Comparison of ENCODE assay signal across 14 cellular contexts in genomic region chr9:35856206-35856605, GRCh38. TPM values are rescaled to one million over a fixed set of nuclear protein-coding genes. Genes with fewer than 3 reads are reported as not detected.
DNase-seq lines count a peak whose midpoint lies in the region; ATAC-seq and TF ChIP-seq lines count a peak whose summit lies in the region.
"Had no signal": no experiment of that assay in that cellular context is flagged by ENCODE, and none has a peak within 500 bp of the region (broad histone marks: within the 10 kb centered on the region; RNA-seq: fewer than 3 reads in every experiment).

No MANE protein-coding gene starts in this region.

- WGBS in esophagus muscularis mucosa, result 73% methylated on average over 3 of the region's 3 CpGs

- H3K27me3 ChIP-seq in esophagus muscularis mucosa (no peaks in the 10 kb centered on the region), WERI-Rb-1 (ENCODE audit: insufficient read depth, low read depth, severe bottlenecking) (no peaks in the 10 kb centered on the region)

- no peak for TF ChIP-seq CTCF in natural killer cell (IDR thresholded peaks at IDR 0.05)
- TF ChIP-seq CTCF in esophagus muscularis mucosa (IDR thresholded peaks at IDR 0.05), result no peak
- no peak for TF ChIP-seq CTCF in nephron progenitor cell (IDR thresholded peaks at IDR 0.05)
- TF ChIP-seq CTCF in WERI-Rb-1 (IDR thresholded peaks at IDR 0.05; ENCODE audit: low read depth, low read length), result no peak

- ATAC-seq in natural killer cell, result no peak
- no peak for ATAC-seq in natural killer cell treated with Interleukin-12 subunit alpha and Interleukin-12 subunit beta and Interleukin-15 and Interleukin-18, amount 100 ng/mL, for 72 hours
- ATAC-seq in T-cell (replicated peaks in 1 of 4), result no peak

- intact Hi-C loops in natural killer cell (cut with micrococcal nuclease), result no loop called here
- intact Hi-C loops in esophagus muscularis mucosa (cut with DNase I), result no loop called here
- intact Hi-C loops in activated T-helper 1 cell treated with anti-CD3 and anti-CD28 coated beads, Interleukin-12 subunit alpha, Interleukin-12 subunit beta, Interleukin-2, Interleukin-4 antibody, amounts not matched to agents 30 ng/mL and 10 ng/mL and 1 ng/mL, durations not matched to agents 14 hours and 24 hours and 36 hours (cut with micrococcal nuclease), result no loop called here

- H3K27ac Mint-ChIP-seq in natural killer cell (no peak overlapping the region), nephron progenitor cell (peak overlapping the region; percentile 9), T-cell (no peak overlapping the region)
- H3K27ac Mint-ChIP-seq in natural killer cell treated with Interleukin-12 subunit alpha and Interleukin-12 subunit beta and Interleukin-15 and Interleukin-18, amount 100 ng/mL, for 72 hours, result no peak overlapping the region
- no peak overlapping the region for H3K27ac Mint-ChIP-seq in activated T-helper 1 cell treated with anti-CD3 and anti-CD28 coated beads, Interleukin-12 subunit alpha, Interleukin-12 subunit beta, Interleukin-2, Interleukin-4 antibody, amounts not matched to agents 30 ng/mL and 10 ng/mL and 1 ng/mL, durations not matched to agents 14 hours and 24 hours and 36 hours
- H3K27ac Mint-ChIP-seq: CD4-positive, alpha-beta T cell; H9 had no signal

- CTCF ChIA-PET in T-cell (lab: Charles Lee), result interaction anchor here in 1 of 2 donors (0.6 kb wide), 1 partner anchor 99 kb away, joined by 3 read pairs; no protein-coding TSS in a partner anchor

- H3K36me3 Mint-ChIP-seq in natural killer cell (no peaks in the 10 kb centered on the region), nephron progenitor cell (ENCODE audit: low read depth) (peaks cover 9% of the 10 kb centered on the region), T-cell (no peaks in the 10 kb centered on the region)
- no peaks in the 10 kb centered on the region for H3K36me3 Mint-ChIP-seq in natural killer cell treated with Interleukin-12 subunit alpha and Interleukin-12 subunit beta and Interleukin-15 and Interleukin-18, amount 100 ng/mL, for 72 hours
- H3K36me3 Mint-ChIP-seq in activated T-helper 1 cell treated with anti-CD3 and anti-CD28 coated beads, Interleukin-12 subunit alpha, Interleukin-12 subunit beta, Interleukin-2, Interleukin-4 antibody, amounts not matched to agents 30 ng/mL and 10 ng/mL and 1 ng/mL, durations not matched to agents 14 hours and 24 hours and 36 hours (ENCODE audit: low read depth), result no peaks in the 10 kb centered on the region

- H3K9me3 ChIP-seq in esophagus muscularis mucosa, result no peaks in the 10 kb centered on the region
- H3K9me3 ChIP-seq in WERI-Rb-1 (ENCODE audit: severe bottlenecking), result no peaks in the 10 kb centered on the region
- H3K9me3 ChIP-seq: Caco-2 had no signal

- POLR2A ChIA-PET in T-cell (lab: Charles Lee), result no interaction called here

- no peak overlapping the region for H3K27ac ChIP-seq in esophagus muscularis mucosa (replicated peaks in 1 of 4)
- no peak overlapping the region for H3K27ac ChIP-seq in WERI-Rb-1
- H3K27ac ChIP-seq: C4-2B had no signal

- no peak for TF ChIP-seq POLR2A in esophagus muscularis mucosa (IDR thresholded peaks at IDR 0.05; ENCODE audit: low read depth)

- H3K4me1 Mint-ChIP-seq in natural killer cell (peaks cover 7 to 14% of the 10 kb centered on the region in 2 donors), nephron progenitor cell (no peaks in the 10 kb centered on the region), T-cell (peaks cover 0 to 8% (median 4%) of the 10 kb centered on the region in 3 donors)
- H3K4me1 Mint-ChIP-seq in natural killer cell treated with Interleukin-12 subunit alpha and Interleukin-12 subunit beta and Interleukin-15 and Interleukin-18, amount 100 ng/mL, for 72 hours (ENCODE audit: low read depth in 2 of 2), result peaks cover 0 to 7% of the 10 kb centered on the region in 2 donors
- H3K4me1 Mint-ChIP-seq in activated T-helper 1 cell treated with anti-CD3 and anti-CD28 coated beads, Interleukin-12 subunit alpha, Interleukin-12 subunit beta, Interleukin-2, Interleukin-4 antibody, amounts not matched to agents 30 ng/mL and 10 ng/mL and 1 ng/mL, durations not matched to agents 14 hours and 24 hours and 36 hours (ENCODE audit: low read depth), result no peaks in the 10 kb centered on the region

- TF ChIP-seq EP300 in esophagus muscularis mucosa (IDR thresholded peaks at IDR 0.05), result no peak

- H3K4me1 ChIP-seq in esophagus muscularis mucosa, result peaks cover 3 to 13% (median 10%) of the 10 kb centered on the region in 4 donors
- H3K4me1 ChIP-seq: Caco-2 had no signal

- peaks cover 8 to 10% of the 10 kb centered on the region in 2 donors for H3K27me3 Mint-ChIP-seq in natural killer cell (ENCODE audit: low read depth in 2 of 2)
- peaks cover 12 to 16% of the 10 kb centered on the region in 2 donors for H3K27me3 Mint-ChIP-seq in natural killer cell treated with Interleukin-12 subunit alpha and Interleukin-12 subunit beta and Interleukin-15 and Interleukin-18, amount 100 ng/mL, for 72 hours
- H3K27me3 Mint-ChIP-seq in nephron progenitor cell (ENCODE audit: low read depth, poor library complexity), result peaks cover 20% of the 10 kb centered on the region
- no peaks in the 10 kb centered on the region for H3K27me3 Mint-ChIP-seq in activated T-helper 1 cell treated with anti-CD3 and anti-CD28 coated beads, Interleukin-12 subunit alpha, Interleukin-12 subunit beta, Interleukin-2, Interleukin-4 antibody, amounts not matched to agents 30 ng/mL and 10 ng/mL and 1 ng/mL, durations not matched to agents 14 hours and 24 hours and 36 hours (ENCODE audit: insufficient read depth)
- H3K27me3 Mint-ChIP-seq in T-cell, result peaks cover 2 to 4% of the 10 kb centered on the region in 2 donors

- peaks cover 0 to 24% (median 18%) of the 10 kb centered on the region in 4 donors for H3K36me3 ChIP-seq in esophagus muscularis mucosa
- no peaks in the 10 kb centered on the region for H3K36me3 ChIP-seq in WERI-Rb-1

- H3K9me3 Mint-ChIP-seq in natural killer cell (no peaks in the 10 kb centered on the region), nephron progenitor cell (no peaks in the 10 kb centered on the region), T-cell (no peaks in the 10 kb centered on the region)
- no peaks in the 10 kb centered on the region for H3K9me3 Mint-ChIP-seq in natural killer cell treated with Interleukin-12 subunit alpha and Interleukin-12 subunit beta and Interleukin-15 and Interleukin-18, amount 100 ng/mL, for 72 hours
- H3K9me3 Mint-ChIP-seq in activated T-helper 1 cell treated with anti-CD3 and anti-CD28 coated beads, Interleukin-12 subunit alpha, Interleukin-12 subunit beta, Interleukin-2, Interleukin-4 antibody, amounts not matched to agents 30 ng/mL and 10 ng/mL and 1 ng/mL, durations not matched to agents 14 hours and 24 hours and 36 hours, result no peaks in the 10 kb centered on the region
- H3K9me3 Mint-ChIP-seq: CD4-positive, alpha-beta T cell; H9 had no signal

- no peak overlapping the region for H3K4me3 Mint-ChIP-seq in natural killer cell
- no peak overlapping the region for H3K4me3 Mint-ChIP-seq in natural killer cell treated with Interleukin-12 subunit alpha and Interleukin-12 subunit beta and Interleukin-15 and Interleukin-18, amount 100 ng/mL, for 72 hours
- no peak overlapping the region for H3K4me3 Mint-ChIP-seq in nephron progenitor cell
- no peak overlapping the region for H3K4me3 Mint-ChIP-seq in activated T-helper 1 cell treated with anti-CD3 and anti-CD28 coated beads, Interleukin-12 subunit alpha, Interleukin-12 subunit beta, Interleukin-2, Interleukin-4 antibody, amounts not matched to agents 30 ng/mL and 10 ng/mL and 1 ng/mL, durations not matched to agents 14 hours and 24 hours and 36 hours
- no peak overlapping the region for H3K4me3 Mint-ChIP-seq in T-cell
- H3K4me3 Mint-ChIP-seq: CD4-positive, alpha-beta T cell; H9 had no signal

- DNase-seq in natural killer cell (peak; percentile 10), esophagus muscularis mucosa (ENCODE audit: extremely low spot score) (peak; percentile 83), nephron progenitor cell (no peak), WERI-Rb-1 (no peak), T-cell (no peak)
- DNase-seq in natural killer cell treated with Interleukin-12 subunit alpha and Interleukin-12 subunit beta and Interleukin-15 and Interleukin-18, amount 100 ng/mL, for 72 hours (ENCODE audit: low spot score), result no peak
- DNase-seq in activated T-helper 1 cell treated with anti-CD3 and anti-CD28 coated beads, Interleukin-12 subunit alpha, Interleukin-12 subunit beta, Interleukin-2, Interleukin-4 antibody, amounts not matched to agents 30 ng/mL and 10 ng/mL and 1 ng/mL, durations not matched to agents 14 hours and 24 hours and 36 hours (ENCODE audit: low spot score), result no peak
- DNase-seq: ACHN; AML-193; Caco-2; CD4-positive, alpha-beta T cell had no signal

- H3K4me3 ChIP-seq in esophagus muscularis mucosa (no peak overlapping the region), WERI-Rb-1 (ENCODE audit: low read depth, low read length) (no peak overlapping the region)

RNA-seq across cellular contexts. Expression of gene OR13J1, which starts 14.0 kb away (rescaled TPM):
- total RNA-seq in natural killer cell (not detected), esophagus muscularis mucosa (not detected), T-cell (not detected)
- not detected for total RNA-seq in natural killer cell treated with Interleukin-12 subunit alpha and Interleukin-12 subunit beta and Interleukin-15 and Interleukin-18, amount 100 ng/mL, for 72 hours
- not detected in 2 replicates for total RNA-seq in activated T-helper 1 cell treated with anti-CD3 and anti-CD28 coated beads, Interleukin-12 subunit alpha, Interleukin-12 subunit beta, Interleukin-2, Interleukin-4 antibody, amounts not matched to agents 30 ng/mL and 10 ng/mL and 1 ng/mL, durations not matched to agents 14 hours and 24 hours and 36 hours
- total RNA-seq: Caco-2; CD4-positive, alpha-beta T cell; H1; H9 had no signal

RNA-seq across cellular contexts. Expression of gene TMEM8B, which starts 27.2 kb away (rescaled TPM):
- total RNA-seq in natural killer cell, result 1 to 10 TPM; 5.2 to 7.8 (median 5.4) TPM
- total RNA-seq in natural killer cell treated with Interleukin-12 subunit alpha and Interleukin-12 subunit beta and Interleukin-15 and Interleukin-18, amount 100 ng/mL, for 72 hours, result 1 to 10 TPM; 1.8 TPM
- 10 to 100 TPM in 3 of 4 donors, 1 to 10 TPM in 1; 10.0 to 27.0 (median 20.3) TPM for total RNA-seq in esophagus muscularis mucosa
- total RNA-seq in activated T-helper 1 cell treated with anti-CD3 and anti-CD28 coated beads, Interleukin-12 subunit alpha, Interleukin-12 subunit beta, Interleukin-2, Interleukin-4 antibody, amounts not matched to agents 30 ng/mL and 10 ng/mL and 1 ng/mL, durations not matched to agents 14 hours and 24 hours and 36 hours, result 1.7 and 1.9 TPM in 2 replicates
- 10 to 100 TPM in 2 of 5 donors, 1 to 10 TPM in 3; 6.5 to 11.9 (median 7.3) TPM for total RNA-seq in T-cell

RNA-seq across cellular contexts. Expression of gene FAM221B, which starts 27.7 kb away (rescaled TPM):
- total RNA-seq in natural killer cell (not detected), esophagus muscularis mucosa (not detected), T-cell (not detected)
- total RNA-seq in natural killer cell treated with Interleukin-12 subunit alpha and Interleukin-12 subunit beta and Interleukin-15 and Interleukin-18, amount 100 ng/mL, for 72 hours, result not detected
- total RNA-seq in activated T-helper 1 cell treated with anti-CD3 and anti-CD28 coated beads, Interleukin-12 subunit alpha, Interleukin-12 subunit beta, Interleukin-2, Interleukin-4 antibody, amounts not matched to agents 30 ng/mL and 10 ng/mL and 1 ng/mL, durations not matched to agents 14 hours and 24 hours and 36 hours, result not detected in 2 replicates
- total RNA-seq: Caco-2; CD4-positive, alpha-beta T cell; H1; H9 had no signal

RNA-seq across cellular contexts. Expression of gene HINT2, which starts 41.4 kb away (rescaled TPM):
- total RNA-seq in natural killer cell (10 to 100 TPM; 25.8 to 27.5 (median 25.9) TPM), esophagus muscularis mucosa (10 to 100 TPM; 23.4 to 32.4 (median 27.5) TPM), T-cell (10 to 100 TPM; 15.4 to 30.3 (median 28.5) TPM)
- 10 to 100 TPM; 40.8 to 46.8 TPM for total RNA-seq in natural killer cell treated with Interleukin-12 subunit alpha and Interleukin-12 subunit beta and Interleukin-15 and Interleukin-18, amount 100 ng/mL, for 72 hours
- 47.5 and 55.3 TPM in 2 replicates for total RNA-seq in activated T-helper 1 cell treated with anti-CD3 and anti-CD28 coated beads, Interleukin-12 subunit alpha, Interleukin-12 subunit beta, Interleukin-2, Interleukin-4 antibody, amounts not matched to agents 30 ng/mL and 10 ng/mL and 1 ng/mL, durations not matched to agents 14 hours and 24 hours and 36 hours

RNA-seq across cellular contexts. Expression of gene SPAG8, which starts 44.1 kb away (rescaled TPM):
- total RNA-seq in natural killer cell, result 1 to 10 TPM; 2.0 to 2.4 (median 2.1) TPM
- 1 to 10 TPM in 1 of 2 donors, under 1 TPM in 1; 0.19 to 1.6 TPM for total RNA-seq in natural killer cell treated with Interleukin-12 subunit alpha and Interleukin-12 subunit beta and Interleukin-15 and Interleukin-18, amount 100 ng/mL, for 72 hours
- 1 to 10 TPM in 1 of 4 donors, under 1 TPM in 3; 0.65 to 2.0 (median 0.83) TPM for total RNA-seq in esophagus muscularis mucosa
- total RNA-seq in activated T-helper 1 cell treated with anti-CD3 and anti-CD28 coated beads, Interleukin-12 subunit alpha, Interleukin-12 subunit beta, Interleukin-2, Interleukin-4 antibody, amounts not matched to agents 30 ng/mL and 10 ng/mL and 1 ng/mL, durations not matched to agents 14 hours and 24 hours and 36 hours, result 0.66 and 1.0 TPM in 2 replicates
- 1 to 10 TPM; 2.8 to 7.1 (median 3.8) TPM for total RNA-seq in T-cell

Comparison
In these comparisons a context has a peak if more than half of its experiments do, and no peak if none do; other contexts are left out.
1. DNase-seq: peak in natural killer cell (single experiment) and esophagus muscularis mucosa (single experiment); none in natural killer cell treated with Interleukin-12 subunit alpha and Interleukin-12 subunit beta and Interleukin-15 and Interleukin-18, amount 100 ng/mL, for 72 hours (single experiment), nephron progenitor cell (single experiment), activated T-helper 1 cell treated with anti-CD3 and anti-CD28 coated beads, Interleukin-12 subunit alpha, Interleukin-12 subunit beta, Interleukin-2, Interleukin-4 antibody, amounts not matched to agents 30 ng/mL and 10 ng/mL and 1 ng/mL, durations not matched to agents 14 hours and 24 hours and 36 hours (single experiment), WERI-Rb-1 (single experiment) and T-cell (0 of 34).